Comparison of ENCODE assay signal across 20 cellular contexts in the genomic region with DNA sequence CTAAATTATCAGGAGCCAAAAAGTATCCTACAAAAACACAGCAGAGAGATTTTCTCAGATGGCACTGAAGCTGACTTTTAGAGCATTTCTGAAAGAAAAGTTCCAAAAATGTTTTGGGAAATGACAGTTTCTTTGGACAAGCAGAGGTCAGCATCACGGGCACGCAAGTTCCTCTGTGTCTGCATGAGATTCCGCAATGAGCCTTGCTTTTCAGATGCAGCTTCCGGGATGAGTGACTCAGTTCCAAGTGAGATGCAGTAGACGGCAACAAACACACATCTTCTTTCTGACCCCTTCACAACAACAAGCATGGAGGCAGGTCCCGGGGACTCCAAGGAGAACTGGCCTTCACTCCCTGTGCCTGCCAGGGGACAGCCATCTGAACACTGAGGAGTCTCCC.
DNase-seq lines count a peak whose midpoint lies in the region; ATAC-seq, FAIRE-seq and TF ChIP-seq lines count a peak whose summit lies in the region.
"Had no signal": no experiment of that assay in that cellular context is flagged by ENCODE, and none has a peak within 500 bp of the region (broad histone marks: within the 10 kb centered on the region; RNA-seq: fewer than 3 reads in every experiment).

No MANE protein-coding gene starts in this region.

- no peaks in the 10 kb centered on the region for H3K9me1 ChIP-seq in IMR-90 (ENCODE audit: insufficient read depth, low read length)

- ATAC-seq in IMR-90 (ENCODE audit: low read depth) = no peak; the same call in 1 of the 2 replicates
- ATAC-seq: GM12878, Panc1 had no signal

- no peak overlapping the region for H3K4me2 ChIP-seq in IMR-90 (ENCODE audit: low read depth, low read length)

- H2BK15ac ChIP-seq in IMR-90 (ENCODE audit: low read depth, low read length) = no peak overlapping the region

- H3K4me3 Mint-ChIP-seq in brain (no peak overlapping the region), glutamatergic neuron (ENCODE audit: unreplicated experiment) (no peak overlapping the region)
- no peak overlapping the region for H3K4me3 Mint-ChIP-seq in activated CD4-positive, alpha-beta memory T cell treated with anti-CD3 and anti-CD28 coated beads for 36 hours
- H3K4me3 Mint-ChIP-seq: CD4-positive, alpha-beta T cell had no signal

- no peak overlapping the region for H2AK9ac ChIP-seq in IMR-90 (replicated peaks; ENCODE audit: low read depth, low read length, poor library complexity)

- no peak overlapping the region for H3K14ac ChIP-seq in IMR-90 (replicated peaks; ENCODE audit: low read depth, low read length)

- no peak overlapping the region for H4K5ac ChIP-seq in IMR-90 (ENCODE audit: low read depth, low read length)

- no peak overlapping the region for H3K56ac ChIP-seq in IMR-90 (ENCODE audit: extremely low read depth, insufficient read depth, low read length)

- intact Hi-C loops in IMR-90 (cut with micrococcal nuclease) = no loop called here
- intact Hi-C loops in posterior vena cava (cut with DNase I) = no loop called here
- intact Hi-C loops in activated CD4-positive, alpha-beta memory T cell treated with anti-CD3 and anti-CD28 coated beads for 36 hours (cut with micrococcal nuclease) = no loop called here

- H3K9me3 ChIP-seq in IMR-90 (ENCODE audit: control insufficient read depth, insufficient read depth, low read length) = no peaks in the 10 kb centered on the region
- H3K9me3 ChIP-seq: BE2C, Caco-2, SJSA1 had no signal

- TF ChIP-seq CTCF in IMR-90 (conservative IDR thresholded peaks at IDR 0.05; ENCODE audit: low read depth, low read length) = no peak
- no peak for TF ChIP-seq CTCF in brain (conservative IDR thresholded peaks at IDR 0.05)
- TF ChIP-seq CTCF in glutamatergic neuron (IDR thresholded peaks at IDR 0.05; ENCODE audit: partially characterized antibody, unreplicated experiment) = no peak

- 93% methylated on average over 3 of the region's 6 CpGs; no CpG with 5 or more reads in 1 of the 2 experiments for WGBS in IMR-90 (ENCODE audit: extremely low coverage in 2 of 2, insufficient read length in 1 of 2), 2 experiments

- H3K36me3 ChIP-seq in IMR-90 (ENCODE audit: control insufficient read depth, insufficient read depth, low read length) = no peaks in the 10 kb centered on the region
- H3K36me3 ChIP-seq: SJSA1 had no signal

- peak; percentile 41 for DNase-seq in IMR-90
- no peak for DNase-seq in glutamatergic neuron
- peak; percentile 30 for DNase-seq in posterior vena cava (ENCODE audit: low spot score)
- no peak for DNase-seq in activated CD4-positive, alpha-beta memory T cell treated with anti-CD3 and anti-CD28 coated beads for 36 hours
- DNase-seq in NCI-H774 (lab: John Stamatoyannopoulos, UW) = no peak
- no peak for DNase-seq in DMS153 (lab: John Stamatoyannopoulos, UW)
- no peak for DNase-seq in frontal cortex (ENCODE audit: low spot score in 2 of 2)
- DNase-seq: BE2C; Caco-2; CD4-positive, alpha-beta T cell; KBM-7; NCI-H187; NCI-H2227 treated with DMSO at 0.1 percent for 48 hours; NCI-H510A treated with DMSO at 0.1 percent for 48 hours had no signal

- BruUV-seq in IMR-90 (replicated peaks; lab: Mats Ljungman, UMichigan) = no TSS peak

- H3K79me1 ChIP-seq in IMR-90 (ENCODE audit: low read depth in 1 of 2, low read length in 2 of 2) = peaks cover 0 to 8% of the 10 kb centered on the region in 2 experiments; a peak in 2 of 4 replicates

- H3K27me3 Mint-ChIP-seq in brain (peaks cover 6% of the 10 kb centered on the region), glutamatergic neuron (ENCODE audit: unreplicated experiment) (peaks cover 15% of the 10 kb centered on the region)
- no peaks in the 10 kb centered on the region for H3K27me3 Mint-ChIP-seq in activated CD4-positive, alpha-beta memory T cell treated with anti-CD3 and anti-CD28 coated beads for 36 hours
- H3K27me3 Mint-ChIP-seq: CD4-positive, alpha-beta T cell had no signal

- no peak overlapping the region for H2AK5ac ChIP-seq in IMR-90 (ENCODE audit: low read depth, low read length)

- no peak for TF ChIP-seq POLR2A in IMR-90 (IDR thresholded peaks at IDR 0.05; ENCODE audit: low read depth, low read length)

- no peaks in the 10 kb centered on the region for H4K20me1 ChIP-seq in IMR-90 (ENCODE audit: insufficient read depth, low read length)

- TF ChIP-seq RAD21 in IMR-90 (IDR thresholded peaks at IDR 0.05; ENCODE audit: low read length) = no peak

- CTCF ChIA-PET in IMR-90 (lab: Yijun Ruan, JAX) = no interaction called here
- CTCF ChIA-PET in activated CD4-positive, alpha-beta memory T cell treated with anti-CD3 and anti-CD28 coated beads for 36 hours (lab: Charles Lee) = no interaction called here

- no peak for FAIRE-seq in frontal cortex (lab: Jason Lieb, UNC)
- FAIRE-seq: A204.1, GM12878, H54 had no signal

- dilution Hi-C loops in IMR-90 (cut with HindIII; ENCODE audit: low sequenced_read_pairs, unreplicated experiment) = no loop called here

- H3K4ac ChIP-seq in IMR-90 (ENCODE audit: low read depth, low read length) = no peak overlapping the region

- H3K4me3 ChIP-seq in IMR-90 (ENCODE audit: insufficient read depth, low read depth, low read length) = no peak overlapping the region
- H3K4me3 ChIP-seq: GM12878, SJSA1 had no signal

- H3K36me3 Mint-ChIP-seq in brain (peaks cover 13% of the 10 kb centered on the region), glutamatergic neuron (ENCODE audit: unreplicated experiment) (peaks cover 13% of the 10 kb centered on the region)
- peaks cover 15% of the 10 kb centered on the region for H3K36me3 Mint-ChIP-seq in activated CD4-positive, alpha-beta memory T cell treated with anti-CD3 and anti-CD28 coated beads for 36 hours

- H2BK120ac ChIP-seq in IMR-90 (ENCODE audit: low read depth, low read length) = no peak overlapping the region

- no peaks in the 10 kb centered on the region for H3K27me3 ChIP-seq in IMR-90 (ENCODE audit: control insufficient read depth, insufficient read depth, low read length)
- H3K27me3 ChIP-seq: BE2C, SJSA1 had no signal

- no peak overlapping the region for H2BK5ac ChIP-seq in IMR-90 (ENCODE audit: low read depth, low read length, poor library complexity, severe bottlenecking)

- H3K4me1 ChIP-seq in IMR-90 (ENCODE audit: control insufficient read depth, insufficient read depth, low read length) = no peaks in the 10 kb centered on the region
- H3K4me1 ChIP-seq: Caco-2 had no signal

- POLR2A ChIA-PET in IMR-90 (lab: Charles Lee; ENCODE audit: unreplicated experiment) = no interaction called here
- POLR2A ChIA-PET in activated CD4-positive, alpha-beta memory T cell treated with anti-CD3 and anti-CD28 coated beads for 36 hours (lab: Charles Lee) = no interaction called here

- no peak overlapping the region for H2AFZ ChIP-seq in IMR-90 (replicated peaks; ENCODE audit: low read length, poor library complexity)

- no peak overlapping the region for H3K23ac ChIP-seq in IMR-90 (ENCODE audit: low read depth, low read length)

- H3K27ac Mint-ChIP-seq in brain (peak overlapping the region in 4 of 5 experiments; percentile 6 to 77 (median 71)), glutamatergic neuron (ENCODE audit: unreplicated experiment) (peak overlapping the region; percentile 33)
- H3K27ac Mint-ChIP-seq in activated CD4-positive, alpha-beta memory T cell treated with anti-CD3 and anti-CD28 coated beads for 36 hours = no peak overlapping the region
- H3K27ac Mint-ChIP-seq: CD4-positive, alpha-beta T cell had no signal

- H3K4me1 Mint-ChIP-seq in brain = peaks cover 54% of the 10 kb centered on the region
- peaks cover 52% of the 10 kb centered on the region for H3K4me1 Mint-ChIP-seq in glutamatergic neuron (ENCODE audit: low read depth, unreplicated experiment)
- H3K4me1 Mint-ChIP-seq in activated CD4-positive, alpha-beta memory T cell treated with anti-CD3 and anti-CD28 coated beads for 36 hours (ENCODE audit: low read depth) = peaks cover 16% of the 10 kb centered on the region

- no peak overlapping the region for H4K91ac ChIP-seq in IMR-90 (ENCODE audit: insufficient read depth, low read depth, low read length)

- H3K27ac ChIP-seq in IMR-90 (ENCODE audit: insufficient read depth, low read length) = no peak overlapping the region
- H3K27ac ChIP-seq: SJSA1 had no signal

- H4K8ac ChIP-seq in IMR-90 (ENCODE audit: low read depth in 2 of 2, low read length in 2 of 2) = no peak overlapping the region

- in situ Hi-C loops in IMR-90 (cut with MboI; ENCODE audit: low sequenced_read_pairs) = no loop called here

- no peak overlapping the region for H2BK20ac ChIP-seq in IMR-90 (ENCODE audit: low read depth, low read length)

- peaks cover 0 to 3% (median 0%) of the 10 kb centered on the region in 5 experiments for H3K9me3 Mint-ChIP-seq in brain
- peaks cover 21% of the 10 kb centered on the region for H3K9me3 Mint-ChIP-seq in glutamatergic neuron (ENCODE audit: unreplicated experiment)
- no peaks in the 10 kb centered on the region for H3K9me3 Mint-ChIP-seq in activated CD4-positive, alpha-beta memory T cell treated with anti-CD3 and anti-CD28 coated beads for 36 hours
- H3K9me3 Mint-ChIP-seq: CD4-positive, alpha-beta T cell had no signal

- H3K18ac ChIP-seq in IMR-90 (ENCODE audit: low read depth, low read length) = no peak overlapping the region

- H3K9ac ChIP-seq in IMR-90 (ENCODE audit: low read depth, low read length) = no peak overlapping the region

TF ChIP-seq in IMR-90, 13 proteins besides CTCF, POLR2A, EP300 and RAD21:
- TF ChIP-seq MAZ (IDR thresholded peaks at IDR 0.05; ENCODE audit: borderline replicate concordance, low read depth, low read length) = no peak
- TF ChIP-seq CEBPB (IDR thresholded peaks at IDR 0.05; ENCODE audit: low read depth, low read length) = peak; percentile 54

Comparison
In these comparisons a context has a peak if more than half of its experiments do, and no peak if none do; other contexts are left out.
1. DNase-seq: peak in IMR-90 (single experiment) and posterior vena cava (single experiment); none in glutamatergic neuron (single experiment), activated CD4-positive, alpha-beta memory T cell treated with anti-CD3 and anti-CD28 coated beads for 36 hours (single experiment), NCI-H774 (single experiment), DMS153 (single experiment) and frontal cortex (0 of 2).